11 cellular contexts compared by ENCODE assay signal in the genomic region with DNA sequence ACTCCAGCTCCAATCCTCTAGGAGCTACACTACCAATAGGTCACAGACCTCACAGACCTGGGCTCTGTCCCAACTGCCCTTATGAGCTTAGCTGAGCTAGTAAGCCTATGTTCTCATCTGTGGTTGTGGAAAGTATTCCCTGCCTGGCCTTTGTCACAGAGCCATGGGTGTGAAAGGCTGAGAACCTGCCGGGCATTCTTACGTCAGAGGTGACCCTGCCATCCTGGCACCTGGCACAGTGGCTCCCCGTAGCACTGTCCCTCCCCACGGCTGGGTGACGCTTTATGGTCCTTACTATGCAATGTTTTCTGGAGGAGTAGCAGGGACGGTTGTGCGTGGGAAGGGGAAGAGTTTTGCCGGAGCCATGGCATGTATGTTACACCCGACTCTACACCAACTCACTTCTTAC. TPM values are rescaled to one million over a fixed set of nuclear protein-coding genes. Genes with fewer than 3 reads are reported as not detected.
DNase-seq lines count a peak whose midpoint lies in the region; ATAC-seq lines count a peak whose summit lies in the region.
"Had no signal": no experiment of that assay in that cellular context is flagged by ENCODE, and none has a peak within 500 bp of the region (broad histone marks: within the 10 kb centered on the region; RNA-seq: fewer than 3 reads in every experiment).

No MANE protein-coding gene starts in this region.

- H3K36me3 Mint-ChIP-seq in activated T-cell treated with anti-CD3 and anti-CD28 coated beads, Interleukin-2, amount 50 U/mL, for 24 hours (ENCODE audit: low read depth) = peaks cover 76% of the 10 kb centered on the region
- H3K36me3 Mint-ChIP-seq in activated T-cell treated with anti-CD3 and anti-CD28 coated beads, Interleukin-2, amount 50 U/mL, for 4 hours (ENCODE audit: insufficient read depth) = peaks cover 36% of the 10 kb centered on the region
- peaks cover 89% of the 10 kb centered on the region for H3K36me3 Mint-ChIP-seq in stimulated activated effector memory CD8-positive, alpha-beta T cell treated with anti-CD3 and anti-CD28 coated beads, Interleukin-12 subunit alpha, Interleukin-12 subunit beta, amount 100 ng/mL, for 72 hours

- ATAC-seq in activated T-cell treated with anti-CD3 and anti-CD28 coated beads, Interleukin-2, amount 50 U/mL, for 4 hours = no peak
- ATAC-seq in left lobe of liver (peak; percentile 72), HG02759 (IDR thresholded peaks at IDR 0.05; ENCODE audit: unreplicated experiment) (no peak)
- no peak for ATAC-seq in stimulated activated effector memory CD8-positive, alpha-beta T cell treated with anti-CD3 and anti-CD28 coated beads, Interleukin-12 subunit alpha, Interleukin-12 subunit beta, amount 100 ng/mL, for 72 hours

- H3K4me1 Mint-ChIP-seq in activated T-cell treated with anti-CD3 and anti-CD28 coated beads, Interleukin-2, amount 50 U/mL, for 24 hours (ENCODE audit: low read depth) = peaks cover 80% of the 10 kb centered on the region
- peaks cover 76% of the 10 kb centered on the region for H3K4me1 Mint-ChIP-seq in activated T-cell treated with anti-CD3 and anti-CD28 coated beads, Interleukin-2, amount 50 U/mL, for 4 hours (ENCODE audit: low read depth)
- H3K4me1 Mint-ChIP-seq in stimulated activated effector memory CD8-positive, alpha-beta T cell treated with anti-CD3 and anti-CD28 coated beads, Interleukin-12 subunit alpha, Interleukin-12 subunit beta, amount 100 ng/mL, for 72 hours = peaks cover 80% of the 10 kb centered on the region

- H3K4me3 Mint-ChIP-seq in activated T-cell treated with anti-CD3 and anti-CD28 coated beads, Interleukin-2, amount 50 U/mL, for 24 hours = peak overlapping the region; percentile 99
- peak overlapping the region; percentile 100 for H3K4me3 Mint-ChIP-seq in activated T-cell treated with anti-CD3 and anti-CD28 coated beads, Interleukin-2, amount 50 U/mL, for 4 hours
- H3K4me3 Mint-ChIP-seq in stimulated activated effector memory CD8-positive, alpha-beta T cell treated with anti-CD3 and anti-CD28 coated beads, Interleukin-12 subunit alpha, Interleukin-12 subunit beta, amount 100 ng/mL, for 72 hours = peak overlapping the region; percentile 100

- no peak for DNase-seq in activated T-cell treated with anti-CD3 and anti-CD28 coated beads, Interleukin-2, amount 50 U/mL, for 24 hours
- DNase-seq in activated T-cell treated with anti-CD3 and anti-CD28 coated beads for 4 hours = no peak
- no peak for DNase-seq in activated T-cell treated with anti-CD3 and anti-CD28 coated beads, Interleukin-2, amount 50 U/mL, for 4 hours
- peak; percentile 98 for DNase-seq in left lobe of liver (ENCODE audit: low spot score)
- no peak for DNase-seq in stimulated activated effector memory CD8-positive, alpha-beta T cell treated with anti-CD3 and anti-CD28 coated beads, Interleukin-12 subunit alpha, Interleukin-12 subunit beta, amount 100 ng/mL, for 72 hours (ENCODE audit: low spot score in 2 of 2)
- no peak for DNase-seq in kidney glomerular epithelial cell (lab: John Stamatoyannopoulos, UW)
- no peak for DNase-seq in NCI-H187 treated with DMSO at 0.1 percent for 48 hours (lab: John Stamatoyannopoulos, UW)
- DNase-seq: NCI-H1436, NCI-H69, SHP77 treated with DMSO at 0.1 percent for 48 hours had no signal

- peaks cover 4% of the 10 kb centered on the region for H3K9me3 Mint-ChIP-seq in activated T-cell treated with anti-CD3 and anti-CD28 coated beads, Interleukin-2, amount 50 U/mL, for 24 hours
- H3K9me3 Mint-ChIP-seq in activated T-cell treated with anti-CD3 and anti-CD28 coated beads, Interleukin-2, amount 50 U/mL, for 4 hours = peaks cover 5% of the 10 kb centered on the region
- H3K9me3 Mint-ChIP-seq in stimulated activated effector memory CD8-positive, alpha-beta T cell treated with anti-CD3 and anti-CD28 coated beads, Interleukin-12 subunit alpha, Interleukin-12 subunit beta, amount 100 ng/mL, for 72 hours = peaks cover 3% of the 10 kb centered on the region

- no peaks in the 10 kb centered on the region for H3K27me3 Mint-ChIP-seq in activated T-cell treated with anti-CD3 and anti-CD28 coated beads, Interleukin-2, amount 50 U/mL, for 24 hours
- H3K27me3 Mint-ChIP-seq in activated T-cell treated with anti-CD3 and anti-CD28 coated beads, Interleukin-2, amount 50 U/mL, for 4 hours (ENCODE audit: low read depth) = no peaks in the 10 kb centered on the region

- peak overlapping the region; percentile 88 for H3K27ac Mint-ChIP-seq in activated T-cell treated with anti-CD3 and anti-CD28 coated beads, Interleukin-2, amount 50 U/mL, for 24 hours
- peak overlapping the region; percentile 100 for H3K27ac Mint-ChIP-seq in stimulated activated effector memory CD8-positive, alpha-beta T cell treated with anti-CD3 and anti-CD28 coated beads, Interleukin-12 subunit alpha, Interleukin-12 subunit beta, amount 100 ng/mL, for 72 hours

RNA-seq across cellular contexts. Expression of a gene that starts 3.5 kb away (rescaled TPM):
- 100 to 1,000 TPM; 218 to 255 (median 229) TPM for total RNA-seq in activated T-cell treated with anti-CD3 and anti-CD28 coated beads, Interleukin-2, amount 50 U/mL, for 4 hours
- 16.8 TPM for total RNA-seq in left lobe of liver

RNA-seq across cellular contexts. Expression of a gene that starts 59.6 kb away (rescaled TPM):
- 10 to 100 TPM; 24.0 to 26.6 (median 26.5) TPM for total RNA-seq in activated T-cell treated with anti-CD3 and anti-CD28 coated beads, Interleukin-2, amount 50 U/mL, for 4 hours
- 31.1 TPM for total RNA-seq in left lobe of liver

Comparison
In these comparisons a context has a peak if more than half of its experiments do, and no peak if none do; other contexts are left out.
1. RNA of a gene that starts 3.5 kb away (total RNA-seq): 218 to 255 TPM in activated T-cell treated with anti-CD3 and anti-CD28 coated beads, Interleukin-2, amount 50 U/mL, for 4 hours; 16.8 TPM in left lobe of liver (single experiment); every median in the first group is over 10 times any median in the second.
2. Peak in every context shown above with its lines, with median percentiles within 50 percentile points of each other: H3K4me3 Mint-ChIP-seq.